Comparison of ENCODE assay signal across 14 cellular contexts in the genomic region with DNA sequence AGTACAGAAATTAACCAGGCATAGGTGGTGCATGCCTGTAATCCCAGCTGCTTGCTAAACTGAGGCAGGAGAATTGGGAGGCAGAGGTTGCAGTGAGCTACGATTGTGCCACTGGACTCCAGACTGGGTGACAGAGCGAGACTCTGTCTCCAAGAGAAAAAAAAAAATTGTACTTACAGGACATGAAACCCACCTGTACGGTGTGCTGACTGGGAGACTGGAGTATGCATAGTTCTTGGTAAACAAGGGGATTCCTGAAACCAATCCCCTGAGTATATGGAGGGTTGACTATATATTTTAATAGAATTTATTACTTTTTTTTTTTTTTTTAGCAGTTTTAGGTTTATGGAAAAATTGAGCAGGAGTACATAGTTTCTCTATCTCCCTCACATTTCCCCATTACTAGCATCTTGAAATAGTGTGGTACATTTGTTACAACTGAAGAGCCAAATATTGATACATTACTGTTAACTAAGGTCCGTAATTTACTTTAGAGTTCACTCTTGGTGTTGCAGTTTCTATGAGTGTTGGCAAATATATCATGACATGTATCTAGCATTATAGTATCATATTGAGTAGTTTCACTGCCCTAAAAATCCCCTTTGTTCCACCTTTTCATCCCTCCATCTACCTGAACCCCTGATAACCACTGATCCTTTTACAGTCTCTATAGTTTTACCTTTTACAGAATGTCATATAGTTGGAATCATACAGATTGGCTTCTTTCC.
"Had no signal": no experiment of that assay in that cellular context is flagged by ENCODE, and none has a peak within 500 bp of the region (broad histone marks: within the 10 kb centered on the region; RNA-seq: fewer than 3 reads in every experiment).

No MANE protein-coding gene starts in this region.

- H3K9me3 ChIP-seq: esophagus squamous epithelium, psoas muscle, spleen, stomach, thoracic aorta had no signal

- H3K4me3 ChIP-seq: esophagus squamous epithelium, psoas muscle, spleen, stomach, thoracic aorta had no signal

- H3K36me3 ChIP-seq: stomach, thoracic aorta had no signal

- FAIRE-seq: colon had no signal

- H3K36me3 Mint-ChIP-seq: immature natural killer cell had no signal

- H3K27me3 ChIP-seq: esophagus squamous epithelium, spleen, stomach had no signal

- H3K4me3 Mint-ChIP-seq: immature natural killer cell had no signal

- H3K27me3 Mint-ChIP-seq: naive thymus-derived CD4-positive, alpha-beta T cell had no signal

- DNase-seq: activated CD4-positive, alpha-beta T cell treated with anti-CD3 and anti-CD28 coated beads, Interleukin-2, amount 50 U/mL, for 4 hours; esophagus squamous epithelium; foreskin fibroblast; glutamatergic neuron; immature natural killer cell; naive thymus-derived CD4-positive, alpha-beta T cell; occipital lobe; psoas muscle; spleen; stimulated activated CD4-positive, alpha-beta T cell treated with anti-CD3 and anti-CD28 coated beads, Interleukin-2, amount 100 ng/mL, for 24 hours; stomach had no signal

- H3K27ac ChIP-seq: esophagus squamous epithelium, psoas muscle, spleen, thoracic aorta had no signal

- H3K9me3 Mint-ChIP-seq: immature natural killer cell; naive thymus-derived CD4-positive, alpha-beta T cell had no signal

- ATAC-seq: naive thymus-derived CD4-positive, alpha-beta T cell; sciatic nerve had no signal
